Comparison of ENCODE assay signal across 1 cellular context in the genomic region with DNA sequence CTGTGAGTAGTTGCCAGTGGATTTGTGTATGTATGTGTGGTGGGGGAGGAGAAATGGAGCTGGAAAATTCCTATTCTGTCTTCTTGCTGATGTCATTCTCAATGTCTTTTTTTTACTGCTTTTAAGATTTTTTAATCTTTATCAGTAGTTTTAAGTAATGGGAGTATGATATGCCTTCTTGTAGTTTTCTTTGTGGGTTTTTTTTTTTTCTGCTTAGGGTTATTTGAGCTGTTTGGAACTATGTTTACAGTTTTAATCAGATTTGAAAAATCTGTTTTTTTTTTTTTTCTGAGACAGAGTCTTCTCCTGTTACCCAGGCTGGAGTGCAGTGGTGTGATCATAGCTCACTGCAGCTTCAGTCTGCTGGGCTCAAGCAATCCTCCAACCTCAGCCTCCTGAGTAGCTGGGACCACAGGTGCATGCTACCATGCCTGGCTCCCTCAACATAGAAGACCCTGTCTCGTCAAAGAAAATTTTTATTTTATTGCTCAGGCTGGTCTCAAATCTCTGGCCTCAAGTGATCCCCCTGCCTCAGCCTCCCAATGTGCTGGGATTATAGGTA.
TF ChIP-seq lines count a peak whose summit lies in the region.

No MANE protein-coding gene starts in this region.

TF ChIP-seq in HEK293, 187 proteins besides CTCF, POLR2A, EP300 and RAD21 (continued from another document):
- TF ChIP-seq, protein P1, sequence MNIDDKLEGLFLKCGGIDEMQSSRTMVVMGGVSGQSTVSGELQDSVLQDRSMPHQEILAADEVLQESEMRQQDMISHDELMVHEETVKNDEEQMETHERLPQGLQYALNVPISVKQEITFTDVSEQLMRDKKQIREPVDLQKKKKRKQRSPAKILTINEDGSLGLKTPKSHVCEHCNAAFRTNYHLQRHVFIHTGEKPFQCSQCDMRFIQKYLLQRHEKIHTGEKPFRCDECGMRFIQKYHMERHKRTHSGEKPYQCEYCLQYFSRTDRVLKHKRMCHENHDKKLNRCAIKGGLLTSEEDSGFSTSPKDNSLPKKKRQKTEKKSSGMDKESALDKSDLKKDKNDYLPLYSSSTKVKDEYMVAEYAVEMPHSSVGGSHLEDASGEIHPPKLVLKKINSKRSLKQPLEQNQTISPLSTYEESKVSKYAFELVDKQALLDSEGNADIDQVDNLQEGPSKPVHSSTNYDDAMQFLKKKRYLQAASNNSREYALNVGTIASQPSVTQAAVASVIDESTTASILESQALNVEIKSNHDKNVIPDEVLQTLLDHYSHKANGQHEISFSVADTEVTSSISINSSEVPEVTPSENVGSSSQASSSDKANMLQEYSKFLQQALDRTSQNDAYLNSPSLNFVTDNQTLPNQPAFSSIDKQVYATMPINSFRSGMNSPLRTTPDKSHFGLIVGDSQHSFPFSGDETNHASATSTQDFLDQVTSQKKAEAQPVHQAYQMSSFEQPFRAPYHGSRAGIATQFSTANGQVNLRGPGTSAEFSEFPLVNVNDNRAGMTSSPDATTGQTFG (tag by site-specific recombination; IDR thresholded peaks at IDR 0.05; ENCODE audit: borderline replicate concordance), result no peak
- TF ChIP-seq ZNF785 (tag by site-specific recombination; IDR thresholded peaks at IDR 0.05), result no peak
- TF ChIP-seq, protein P2, sequence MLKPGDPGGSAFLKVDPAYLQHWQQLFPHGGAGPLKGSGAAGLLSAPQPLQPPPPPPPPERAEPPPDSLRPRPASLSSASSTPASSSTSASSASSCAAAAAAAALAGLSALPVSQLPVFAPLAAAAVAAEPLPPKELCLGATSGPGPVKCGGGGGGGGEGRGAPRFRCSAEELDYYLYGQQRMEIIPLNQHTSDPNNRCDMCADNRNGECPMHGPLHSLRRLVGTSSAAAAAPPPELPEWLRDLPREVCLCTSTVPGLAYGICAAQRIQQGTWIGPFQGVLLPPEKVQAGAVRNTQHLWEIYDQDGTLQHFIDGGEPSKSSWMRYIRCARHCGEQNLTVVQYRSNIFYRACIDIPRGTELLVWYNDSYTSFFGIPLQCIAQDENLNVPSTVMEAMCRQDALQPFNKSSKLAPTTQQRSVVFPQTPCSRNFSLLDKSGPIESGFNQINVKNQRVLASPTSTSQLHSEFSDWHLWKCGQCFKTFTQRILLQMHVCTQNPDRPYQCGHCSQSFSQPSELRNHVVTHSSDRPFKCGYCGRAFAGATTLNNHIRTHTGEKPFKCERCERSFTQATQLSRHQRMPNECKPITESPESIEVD (tag by site-specific recombination; IDR thresholded peaks at IDR 0.05), result peak; percentile 67; the same call in 1 of the 2 replicates
- no peak for TF ChIP-seq ZNF433 (tag by site-specific recombination; IDR thresholded peaks at IDR 0.05; ENCODE audit: low read depth)
- TF ChIP-seq, protein P3, sequence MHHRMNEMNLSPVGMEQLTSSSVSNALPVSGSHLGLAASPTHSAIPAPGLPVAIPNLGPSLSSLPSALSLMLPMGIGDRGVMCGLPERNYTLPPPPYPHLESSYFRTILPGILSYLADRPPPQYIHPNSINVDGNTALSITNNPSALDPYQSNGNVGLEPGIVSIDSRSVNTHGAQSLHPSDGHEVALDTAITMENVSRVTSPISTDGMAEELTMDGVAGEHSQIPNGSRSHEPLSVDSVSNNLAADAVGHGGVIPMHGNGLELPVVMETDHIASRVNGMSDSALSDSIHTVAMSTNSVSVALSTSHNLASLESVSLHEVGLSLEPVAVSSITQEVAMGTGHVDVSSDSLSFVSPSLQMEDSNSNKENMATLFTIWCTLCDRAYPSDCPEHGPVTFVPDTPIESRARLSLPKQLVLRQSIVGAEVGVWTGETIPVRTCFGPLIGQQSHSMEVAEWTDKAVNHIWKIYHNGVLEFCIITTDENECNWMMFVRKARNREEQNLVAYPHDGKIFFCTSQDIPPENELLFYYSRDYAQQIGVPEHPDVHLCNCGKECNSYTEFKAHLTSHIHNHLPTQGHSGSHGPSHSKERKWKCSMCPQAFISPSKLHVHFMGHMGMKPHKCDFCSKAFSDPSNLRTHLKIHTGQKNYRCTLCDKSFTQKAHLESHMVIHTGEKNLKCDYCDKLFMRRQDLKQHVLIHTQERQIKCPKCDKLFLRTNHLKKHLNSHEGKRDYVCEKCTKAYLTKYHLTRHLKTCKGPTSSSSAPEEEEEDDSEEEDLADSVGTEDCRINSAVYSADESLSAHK (tag by site-specific recombination; IDR thresholded peaks at IDR 0.05), result no peak
- TF ChIP-seq, protein P4, sequence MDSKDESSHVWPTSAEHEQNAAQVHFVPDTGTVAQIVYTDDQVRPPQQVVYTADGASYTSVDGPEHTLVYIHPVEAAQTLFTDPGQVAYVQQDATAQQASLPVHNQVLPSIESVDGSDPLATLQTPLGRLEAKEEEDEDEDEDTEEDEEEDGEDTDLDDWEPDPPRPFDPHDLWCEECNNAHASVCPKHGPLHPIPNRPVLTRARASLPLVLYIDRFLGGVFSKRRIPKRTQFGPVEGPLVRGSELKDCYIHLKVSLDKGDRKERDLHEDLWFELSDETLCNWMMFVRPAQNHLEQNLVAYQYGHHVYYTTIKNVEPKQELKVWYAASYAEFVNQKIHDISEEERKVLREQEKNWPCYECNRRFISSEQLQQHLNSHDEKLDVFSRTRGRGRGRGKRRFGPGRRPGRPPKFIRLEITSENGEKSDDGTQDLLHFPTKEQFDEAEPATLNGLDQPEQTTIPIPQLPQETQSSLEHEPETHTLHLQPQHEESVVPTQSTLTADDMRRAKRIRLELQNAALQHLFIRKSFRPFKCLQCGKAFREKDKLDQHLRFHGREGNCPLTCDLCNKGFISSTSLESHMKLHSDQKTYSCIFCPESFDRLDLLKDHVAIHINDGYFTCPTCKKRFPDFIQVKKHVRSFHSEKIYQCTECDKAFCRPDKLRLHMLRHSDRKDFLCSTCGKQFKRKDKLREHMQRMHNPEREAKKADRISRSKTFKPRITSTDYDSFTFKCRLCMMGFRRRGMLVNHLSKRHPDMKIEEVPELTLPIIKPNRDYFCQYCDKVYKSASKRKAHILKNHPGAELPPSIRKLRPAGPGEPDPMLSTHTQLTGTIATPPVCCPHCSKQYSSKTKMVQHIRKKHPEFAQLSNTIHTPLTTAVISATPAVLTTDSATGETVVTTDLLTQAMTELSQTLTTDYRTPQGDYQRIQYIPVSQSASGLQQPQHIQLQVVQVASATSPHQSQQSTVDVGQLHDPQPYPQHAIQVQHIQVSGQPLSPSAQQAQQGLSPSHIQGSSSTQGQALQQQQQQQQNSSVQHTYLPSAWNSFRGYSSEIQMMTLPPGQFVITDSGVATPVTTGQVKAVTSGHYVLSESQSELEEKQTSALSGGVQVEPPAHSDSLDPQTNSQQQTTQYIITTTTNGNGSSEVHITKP (tag by site-specific recombination; IDR thresholded peaks at IDR 0.05), result peak; percentile 21; the same call in 1 of the 2 replicates
- no peak for TF ChIP-seq ZNF157 (tag by site-specific recombination; IDR thresholded peaks at IDR 0.05)
- no peak for TF ChIP-seq ZSCAN23 (tag by site-specific recombination; IDR thresholded peaks at IDR 0.05)
- peak; percentile 48; the same call in 1 of the 2 replicates for TF ChIP-seq GFI1B (tag by site-specific recombination; IDR thresholded peaks at IDR 0.05)
- TF ChIP-seq, protein P5, sequence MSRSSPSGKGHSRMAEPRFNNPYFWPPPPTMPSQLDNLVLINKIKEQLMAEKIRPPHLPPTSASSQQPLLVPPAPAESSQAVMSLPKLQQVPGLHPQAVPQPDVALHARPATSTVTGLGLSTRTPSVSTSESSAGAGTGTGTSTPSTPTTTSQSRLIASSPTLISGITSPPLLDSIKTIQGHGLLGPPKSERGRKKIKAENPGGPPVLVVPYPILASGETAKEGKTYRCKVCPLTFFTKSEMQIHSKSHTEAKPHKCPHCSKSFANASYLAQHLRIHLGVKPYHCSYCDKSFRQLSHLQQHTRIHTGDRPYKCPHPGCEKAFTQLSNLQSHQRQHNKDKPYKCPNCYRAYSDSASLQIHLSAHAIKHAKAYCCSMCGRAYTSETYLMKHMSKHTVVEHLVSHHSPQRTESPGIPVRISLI (tag by site-specific recombination; IDR thresholded peaks at IDR 0.05), result peak; percentile 84
